Comparison of ENCODE assay signal across 17 cellular contexts in genomic region chr13:80303225-80303811, GRCh38.
"Had no signal": no experiment of that assay in that cellular context is flagged by ENCODE, and none has a peak within 500 bp of the region (broad histone marks: within the 10 kb centered on the region; RNA-seq: fewer than 3 reads in every experiment).

No MANE protein-coding gene starts in this region.

- H3K36me3 Mint-ChIP-seq: naive thymus-derived CD4-positive, alpha-beta T cell had no signal

- H3K27me3 Mint-ChIP-seq: effector memory CD8-positive, alpha-beta T cell; naive thymus-derived CD4-positive, alpha-beta T cell; type B pancreatic cell had no signal

- H3K4me3 Mint-ChIP-seq: dendritic cell treated with granulocyte-macrophage colony-stimulating factor and Interleukin-4, amounts not matched to agents 40 ng/mL and 50 ng/mL, for 4 days; effector memory CD8-positive, alpha-beta T cell; naive thymus-derived CD4-positive, alpha-beta T cell; nephron progenitor cell; type B pancreatic cell had no signal

- H3K4me1 Mint-ChIP-seq: naive thymus-derived CD4-positive, alpha-beta T cell had no signal

- H3K9me3 Mint-ChIP-seq: dendritic cell treated with granulocyte-macrophage colony-stimulating factor and Interleukin-4, amounts not matched to agents 40 ng/mL and 50 ng/mL, for 4 days; effector memory CD8-positive, alpha-beta T cell had no signal

- H3K4me3 ChIP-seq: esophagus squamous epithelium, hepatocyte, smooth muscle cell, suprapubic skin, thyroid gland had no signal

- DNase-seq: cerebellar nuclear complex; effector memory CD8-positive, alpha-beta T cell; esophagus squamous epithelium; glutamatergic neuron; kidney; left cardiac atrium; naive thymus-derived CD4-positive, alpha-beta T cell; nephron progenitor cell; posterior cingulate gyrus; stimulated activated CD4-positive, alpha-beta T cell treated with anti-CD3 and anti-CD28 coated beads, Interleukin-2, amount 100 ng/mL, for 48 hours; stimulated activated naive CD4-positive, alpha-beta T cell treated with Interleukin-2 at 50 U/mL for 16 hours; thyroid gland had no signal

- H3K27ac Mint-ChIP-seq: dendritic cell treated with granulocyte-macrophage colony-stimulating factor and Interleukin-4, amounts not matched to agents 40 ng/mL and 50 ng/mL, for 4 days; effector memory CD8-positive, alpha-beta T cell; naive thymus-derived CD4-positive, alpha-beta T cell; nephron progenitor cell; type B pancreatic cell had no signal

- ATAC-seq: effector memory CD8-positive, alpha-beta T cell; naive thymus-derived CD4-positive, alpha-beta T cell had no signal
